ENCODE assay signal across 7 cellular contexts in the genomic region with DNA sequence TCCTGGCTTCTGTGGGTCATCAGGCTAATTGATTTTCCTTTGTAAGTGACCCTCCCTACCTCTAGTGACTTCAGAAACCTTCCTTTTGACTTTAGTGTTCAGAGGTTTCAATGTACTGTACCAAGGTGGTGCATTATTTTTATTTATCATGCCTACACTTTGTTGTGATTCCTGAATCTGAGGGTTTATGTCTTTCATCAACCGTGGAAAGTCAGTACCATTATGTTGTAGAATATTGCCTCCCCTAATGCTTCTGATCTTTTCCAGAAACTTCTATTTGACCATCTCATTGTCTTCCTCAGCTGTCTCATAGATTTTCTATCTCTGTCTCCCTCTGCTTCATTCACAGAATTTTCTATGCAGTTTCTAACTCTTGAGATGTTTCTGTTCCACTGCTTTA.
"Had no signal": no experiment of that assay in that cellular context is flagged by ENCODE, and none has a peak within 500 bp of the region (broad histone marks: within the 10 kb centered on the region; RNA-seq: fewer than 3 reads in every experiment).

No MANE protein-coding gene starts in this region.

- H3K4me3 ChIP-seq: GM12878 had no signal

- FAIRE-seq: G401.6, GM12878, GM12891, GM18507, GM19239 had no signal

- DNase-seq: GDM1, GF-D8 had no signal

- ATAC-seq: GM12878 had no signal
